18 cellular contexts compared by ENCODE assay signal in genomic region chr22:31567196-31567595, GRCh38.
A peak's percentile ranks its signal among the peaks of the same experiment; 100 is the strongest.
DNase-seq lines count a peak whose midpoint lies in the region; ATAC-seq and TF ChIP-seq lines count a peak whose summit lies in the region.
"Had no signal": no experiment of that assay in that cellular context is flagged by ENCODE, and none has a peak within 500 bp of the region (broad histone marks: within the 10 kb centered on the region; RNA-seq: fewer than 3 reads in every experiment).

No MANE protein-coding gene starts in this region.

- no peaks in the 10 kb centered on the region for H3K9me3 Mint-ChIP-seq in activated naive CD4-positive, alpha-beta T cell treated with anti-CD3 and anti-CD28 coated beads, Interleukin-2, amount 50 U/mL, for 72 hours
- H3K9me3 Mint-ChIP-seq in CD4-positive, alpha-beta T cell: no peaks in the 10 kb centered on the region
- no peaks in the 10 kb centered on the region for H3K9me3 Mint-ChIP-seq in HFFc6
- no peaks in the 10 kb centered on the region for H3K9me3 Mint-ChIP-seq in osteocyte (ENCODE audit: unreplicated experiment)

- intact Hi-C loops in CD4-positive, alpha-beta T cell (cut with DNase I, micrococcal nuclease): no loop called here

- H3K9me3 ChIP-seq in CD4-positive, alpha-beta T cell (ENCODE audit: control insufficient read depth, low read length): no peaks in the 10 kb centered on the region

- H3K27me3 Mint-ChIP-seq in CD4-positive, alpha-beta T cell: no peaks in the 10 kb centered on the region
- H3K27me3 Mint-ChIP-seq in HFFc6 (ENCODE audit: insufficient read depth) (peaks cover 2% of the 10 kb centered on the region), osteocyte (ENCODE audit: unreplicated experiment) (no peaks in the 10 kb centered on the region)

- H3K4me3 Mint-ChIP-seq in CD4-positive, alpha-beta T cell: no peak overlapping the region
- H3K4me3 Mint-ChIP-seq in HFFc6 (no peak overlapping the region), osteocyte (ENCODE audit: unreplicated experiment) (no peak overlapping the region)

- TF ChIP-seq CTCF in CD4-positive, alpha-beta T cell (IDR thresholded peaks at IDR 0.05): no peak
- no peak for TF ChIP-seq CTCF in HFFc6 (IDR thresholded peaks at IDR 0.05)
- TF ChIP-seq CTCF in osteocyte (IDR thresholded peaks at IDR 0.05): no peak

- no peak overlapping the region for H3K27ac ChIP-seq in CD4-positive, alpha-beta T cell (ENCODE audit: low read depth, low read length)

- CTCF ChIA-PET in CD4-positive, alpha-beta T cell (lab: Charles Lee): no interaction called here

- DNase-seq in activated naive CD4-positive, alpha-beta T cell treated with anti-CD3 and anti-CD28 coated beads, Interleukin-2, amount 50 U/mL, for 72 hours (ENCODE audit: low spot score in 2 of 2): no peak
- no peak for DNase-seq in activated naive CD4-positive, alpha-beta T cell treated with anti-CD3 and anti-CD28 coated beads, Interleukin-2, amount 50 U/mL, for 16 hours
- DNase-seq in CD4-positive, alpha-beta T cell: no peak
- no peak for DNase-seq in HFFc6
- no peak for DNase-seq in osteocyte (ENCODE audit: extremely low spot score, unreplicated experiment)
- DNase-seq in NCI-H82 treated with DMSO at 0.1 percent for 48 hours (lab: John Stamatoyannopoulos, UW; ENCODE audit: unreplicated experiment): no peak
- DNase-seq: C1 segment of cervical spinal cord, DMS79, GOT3, NCI-H1105 treated with DMSO at 0.1 percent for 48 hours, NCI-H1694, NCI-H2081 treated with DMSO at 0.1 percent for 48 hours, NCI-H446 treated with DMSO at 0.1 percent for 48 hours, NCI-H69, SHP77 had no signal

- POLR2A ChIA-PET in CD4-positive, alpha-beta T cell (lab: Charles Lee): no interaction called here

- peak overlapping the region; percentile 66 to 69 for H3K27ac Mint-ChIP-seq in activated naive CD4-positive, alpha-beta T cell treated with anti-CD3 and anti-CD28 coated beads, Interleukin-2, amount 50 U/mL, for 72 hours
- peak overlapping the region; percentile 37 for H3K27ac Mint-ChIP-seq in CD4-positive, alpha-beta T cell
- H3K27ac Mint-ChIP-seq in HFFc6 (peak overlapping the region; percentile 15), osteocyte (ENCODE audit: unreplicated experiment) (peak overlapping the region; percentile 40)

- no peaks in the 10 kb centered on the region for H3K27me3 ChIP-seq in CD4-positive, alpha-beta T cell (ENCODE audit: control insufficient read depth, insufficient read depth, low read length)

- no peaks in the 10 kb centered on the region for H3K4me1 Mint-ChIP-seq in CD4-positive, alpha-beta T cell (ENCODE audit: low read depth)
- peaks cover 19% of the 10 kb centered on the region for H3K4me1 Mint-ChIP-seq in HFFc6 (ENCODE audit: low read depth)
- H3K4me1 Mint-ChIP-seq in osteocyte (ENCODE audit: unreplicated experiment): peaks cover 8% of the 10 kb centered on the region

- H3K36me3 Mint-ChIP-seq in activated naive CD4-positive, alpha-beta T cell treated with anti-CD3 and anti-CD28 coated beads, Interleukin-2, amount 50 U/mL, for 72 hours: peaks cover 0 to 33% of the 10 kb centered on the region in 2 donors
- peaks cover 71% of the 10 kb centered on the region for H3K36me3 Mint-ChIP-seq in CD4-positive, alpha-beta T cell (ENCODE audit: low read depth)
- H3K36me3 Mint-ChIP-seq in HFFc6 (ENCODE audit: low read depth) (peaks cover 7% of the 10 kb centered on the region), osteocyte (ENCODE audit: unreplicated experiment) (peaks cover 9% of the 10 kb centered on the region)

- no peak for ATAC-seq in activated naive CD4-positive, alpha-beta T cell treated with anti-CD3 and anti-CD28 coated beads, Interleukin-2, amount 50 U/mL, for 72 hours
- no peak for ATAC-seq in CD4-positive, alpha-beta T cell (ENCODE audit: poor library complexity)
- no peak for ATAC-seq in GM18520 (IDR thresholded peaks at IDR 0.05; ENCODE audit: unreplicated experiment)
- ATAC-seq: HCT116, K562 had no signal

Comparison
In these comparisons a context has a peak if more than half of its experiments do, and no peak if none do; other contexts are left out.
1. H3K27ac Mint-ChIP-seq: peak in every context shown above with its lines; median percentile 68 in activated naive CD4-positive, alpha-beta T cell treated with anti-CD3 and anti-CD28 coated beads, Interleukin-2, amount 50 U/mL, for 72 hours; 40 in osteocyte; 37 in CD4-positive, alpha-beta T cell; 15 in HFFc6.